In genomic region chr7:70695804-70696104, GRCh38 we compare ENCODE assay signal across 1 cellular context.
TF ChIP-seq lines count a peak whose summit lies in the region.

No MANE protein-coding gene starts in this region.

TF ChIP-seq in WTC11, 78 proteins besides CTCF, POLR2A, EP300 and RAD21 (continued from another document):
- TF ChIP-seq, protein P1, sequence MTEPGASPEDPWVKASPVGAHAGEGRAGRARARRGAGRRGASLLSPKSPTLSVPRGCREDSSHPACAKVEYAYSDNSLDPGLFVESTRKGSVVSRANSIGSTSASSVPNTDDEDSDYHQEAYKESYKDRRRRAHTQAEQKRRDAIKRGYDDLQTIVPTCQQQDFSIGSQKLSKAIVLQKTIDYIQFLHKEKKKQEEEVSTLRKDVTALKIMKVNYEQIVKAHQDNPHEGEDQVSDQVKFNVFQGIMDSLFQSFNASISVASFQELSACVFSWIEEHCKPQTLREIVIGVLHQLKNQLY (CRISPR knock-in tag; IDR thresholded peaks at IDR 0.05): no peak
- TF ChIP-seq, protein P2, sequence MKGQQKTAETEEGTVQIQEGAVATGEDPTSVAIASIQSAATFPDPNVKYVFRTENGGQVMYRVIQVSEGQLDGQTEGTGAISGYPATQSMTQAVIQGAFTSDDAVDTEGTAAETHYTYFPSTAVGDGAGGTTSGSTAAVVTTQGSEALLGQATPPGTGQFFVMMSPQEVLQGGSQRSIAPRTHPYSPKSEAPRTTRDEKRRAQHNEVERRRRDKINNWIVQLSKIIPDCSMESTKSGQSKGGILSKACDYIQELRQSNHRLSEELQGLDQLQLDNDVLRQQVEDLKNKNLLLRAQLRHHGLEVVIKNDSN (CRISPR knock-in tag; IDR thresholded peaks at IDR 0.05): no peak
- TF ChIP-seq NR3C1 (CRISPR knock-in tag; conservative IDR thresholded peaks at IDR 0.05; ENCODE audit: low read depth): no peak
